In the genomic region with DNA sequence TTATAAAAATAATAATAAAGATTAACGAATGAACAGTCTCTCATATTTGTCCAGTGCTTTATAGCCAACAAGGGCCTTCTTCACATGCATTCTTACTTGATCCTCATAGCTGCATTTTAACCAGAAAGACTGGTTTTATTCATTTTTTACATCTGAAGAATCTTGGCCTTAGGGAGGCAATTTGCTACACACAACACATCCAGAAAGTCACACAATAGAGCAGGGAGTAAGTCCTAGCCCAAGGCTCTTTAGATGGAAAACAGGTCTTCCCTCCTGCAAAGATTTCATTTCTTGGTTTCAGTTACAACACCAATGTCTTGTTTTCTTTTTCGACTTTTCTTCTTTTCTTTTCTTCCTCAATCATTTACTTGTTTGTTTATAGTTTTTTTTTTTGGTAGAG, we compare ENCODE assay signal across 37 cellular contexts. TPM values are rescaled to one million over a fixed set of nuclear protein-coding genes. Genes with fewer than 3 reads are reported as not detected.
"Had no signal": no experiment of that assay in that cellular context is flagged by ENCODE, and none has a peak within 500 bp of the region (broad histone marks: within the 10 kb centered on the region; RNA-seq: fewer than 3 reads in every experiment).

No MANE protein-coding gene starts in this region.

- H3K4me1 ChIP-seq: ascending aorta, body of pancreas, breast epithelium had no signal

- ATAC-seq: activated CD4-positive, alpha-beta T cell treated with anti-CD3 and anti-CD28 coated beads for 36 hours; activated CD4-positive, CD25-positive, alpha-beta regulatory T cell treated with anti-CD3 and anti-CD28 coated beads, Interleukin-2, amount 50 U/mL, for 24 hours; activated CD8-positive, alpha-beta memory T cell treated with anti-CD3 and anti-CD28 coated beads, Interleukin-2, amount 10 ng/mL, durations not matched to agents 7 days and 5 days; activated CD8-positive, alpha-beta T cell treated with anti-CD3 and anti-CD28 coated beads, Interleukin-2, amount 10 ng/mL, durations not matched to agents 7 days and 5 days; activated naive CD8-positive, alpha-beta T cell treated with anti-CD3 and anti-CD28 coated beads, Interleukin-2, amount 50 U/mL, for 24 hours; body of pancreas; WTC11 had no signal

- H3K27ac Mint-ChIP-seq: activated CD4-positive, alpha-beta memory T cell treated with anti-CD3 and anti-CD28 coated beads, Interleukin-2, amount 10 ng/mL, durations not matched to agents 7 days and 5 days; activated CD4-positive, alpha-beta T cell treated with anti-CD3 and anti-CD28 coated beads for 36 hours; activated CD4-positive, alpha-beta T cell treated with anti-CD3 and anti-CD28 coated beads, Interleukin-2, amount 10 ng/mL, durations not matched to agents 7 days and 5 days; activated CD8-positive, alpha-beta memory T cell treated with anti-CD3 and anti-CD28 coated beads, Interleukin-2, amount 10 ng/mL, durations not matched to agents 7 days and 5 days; activated CD8-positive, alpha-beta T cell treated with anti-CD3 and anti-CD28 coated beads, Interleukin-2, amount 10 ng/mL, durations not matched to agents 7 days and 5 days; activated naive CD4-positive, alpha-beta T cell treated with anti-CD3 and anti-CD28 coated beads, Interleukin-2, amount 10 ng/mL, durations not matched to agents 7 days and 5 days; activated naive CD4-positive, alpha-beta T cell treated with anti-CD3 and anti-CD28 coated beads, Interleukin-2, amount 50 U/mL, for 24 hours; activated naive CD8-positive, alpha-beta T cell; activated naive CD8-positive, alpha-beta T cell treated with anti-CD3 and anti-CD28 coated beads, Interleukin-2, amount 10 ng/mL, durations not matched to agents 7 days and 5 days; activated naive CD8-positive, alpha-beta T cell treated with anti-CD3 and anti-CD28 coated beads, Interleukin-2, amount 50 U/mL, for 24 hours; activated T-cell treated with anti-CD3 and anti-CD28 coated beads, Interleukin-2, amount 50 U/mL, for 24 hours; activated T-helper 2 cell treated with anti-CD3 and anti-CD28 coated beads, Interferon-gamma antibody, Interleukin-2, Interleukin-4, amounts not matched to agents 10 μg/mL and 5 μg/mL and 100 μg/mL, durations not matched to agents 14 hours and 24 hours and 36 hours; T-helper 1 cell treated with Interleukin-12 subunit alpha and Interleukin-12 subunit beta and Interleukin-4 antibody, amounts not matched to agents 30 μg/mL and 1 μg/mL, for 36 hours; T-helper 2 cell treated with Interferon-gamma antibody and Interleukin-4, amounts not matched to agents 5 μg/mL and 100 μg/mL, for 36 hours; WTC11 had no signal

- H3K27me3 ChIP-seq: ascending aorta, body of pancreas, brain microvascular endothelial cell had no signal

- H3K4me1 Mint-ChIP-seq: activated CD4-positive, alpha-beta memory T cell treated with anti-CD3 and anti-CD28 coated beads, Interleukin-2, amount 10 ng/mL, durations not matched to agents 7 days and 5 days; activated CD4-positive, alpha-beta T cell treated with anti-CD3 and anti-CD28 coated beads for 36 hours; activated CD4-positive, alpha-beta T cell treated with anti-CD3 and anti-CD28 coated beads, Interleukin-2, amount 10 ng/mL, durations not matched to agents 7 days and 5 days; activated CD8-positive, alpha-beta memory T cell treated with anti-CD3 and anti-CD28 coated beads, Interleukin-2, amount 10 ng/mL, durations not matched to agents 7 days and 5 days; activated naive CD4-positive, alpha-beta T cell treated with anti-CD3 and anti-CD28 coated beads, Interleukin-2, amount 10 ng/mL, durations not matched to agents 7 days and 5 days; activated naive CD4-positive, alpha-beta T cell treated with anti-CD3 and anti-CD28 coated beads, Interleukin-2, amount 50 U/mL, for 24 hours; activated naive CD8-positive, alpha-beta T cell treated with anti-CD3 and anti-CD28 coated beads, Interleukin-2, amount 10 ng/mL, durations not matched to agents 7 days and 5 days; activated naive CD8-positive, alpha-beta T cell treated with anti-CD3 and anti-CD28 coated beads, Interleukin-2, amount 50 U/mL, for 24 hours; WTC11 had no signal

- H3K27me3 Mint-ChIP-seq: activated CD4-positive, alpha-beta memory T cell treated with anti-CD3 and anti-CD28 coated beads, Interleukin-2, amount 10 ng/mL, durations not matched to agents 7 days and 5 days; activated CD4-positive, alpha-beta T cell treated with anti-CD3 and anti-CD28 coated beads for 36 hours; activated CD4-positive, alpha-beta T cell treated with anti-CD3 and anti-CD28 coated beads, Interleukin-2, amount 10 ng/mL, durations not matched to agents 7 days and 5 days; activated CD8-positive, alpha-beta memory T cell treated with anti-CD3 and anti-CD28 coated beads, Interleukin-2, amount 10 ng/mL, durations not matched to agents 7 days and 5 days; activated naive CD4-positive, alpha-beta T cell treated with anti-CD3 and anti-CD28 coated beads, Interleukin-2, amount 10 ng/mL, durations not matched to agents 7 days and 5 days; activated naive CD4-positive, alpha-beta T cell treated with anti-CD3 and anti-CD28 coated beads, Interleukin-2, amount 50 U/mL, for 24 hours; activated naive CD8-positive, alpha-beta T cell; activated naive CD8-positive, alpha-beta T cell treated with anti-CD3 and anti-CD28 coated beads, Interleukin-2, amount 10 ng/mL, durations not matched to agents 7 days and 5 days; activated naive CD8-positive, alpha-beta T cell treated with anti-CD3 and anti-CD28 coated beads, Interleukin-2, amount 50 U/mL, for 24 hours had no signal

- H3K4me3 ChIP-seq: ascending aorta, body of pancreas, breast epithelium had no signal

- H3K9me3 Mint-ChIP-seq: activated CD4-positive, alpha-beta memory T cell treated with anti-CD3 and anti-CD28 coated beads, Interleukin-2, amount 10 ng/mL, durations not matched to agents 7 days and 5 days; activated CD4-positive, alpha-beta T cell treated with anti-CD3 and anti-CD28 coated beads, Interleukin-2, amount 10 ng/mL, durations not matched to agents 7 days and 5 days; activated naive CD4-positive, alpha-beta T cell treated with anti-CD3 and anti-CD28 coated beads, Interleukin-2, amount 10 ng/mL, durations not matched to agents 7 days and 5 days; activated naive CD4-positive, alpha-beta T cell treated with anti-CD3 and anti-CD28 coated beads, Interleukin-2, amount 50 U/mL, for 24 hours; activated naive CD8-positive, alpha-beta T cell treated with anti-CD3 and anti-CD28 coated beads, Interleukin-2, amount 10 ng/mL, durations not matched to agents 7 days and 5 days; activated naive CD8-positive, alpha-beta T cell treated with anti-CD3 and anti-CD28 coated beads, Interleukin-2, amount 50 U/mL, for 24 hours; activated T-cell treated with anti-CD3 and anti-CD28 coated beads, Interleukin-2, amount 50 U/mL, for 24 hours; activated T-helper 2 cell treated with anti-CD3 and anti-CD28 coated beads, Interferon-gamma antibody, Interleukin-2, Interleukin-4, amounts not matched to agents 10 μg/mL and 5 μg/mL and 100 μg/mL, durations not matched to agents 14 hours and 24 hours and 36 hours; T-helper 1 cell treated with Interleukin-12 subunit alpha and Interleukin-12 subunit beta and Interleukin-4 antibody, amounts not matched to agents 30 μg/mL and 1 μg/mL, for 36 hours; T-helper 2 cell treated with Interferon-gamma antibody and Interleukin-4, amounts not matched to agents 5 μg/mL and 100 μg/mL, for 36 hours; WTC11 had no signal

- H3K36me3 ChIP-seq: ascending aorta, brain microvascular endothelial cell, breast epithelium had no signal

- H3K27ac ChIP-seq: ascending aorta, body of pancreas, brain microvascular endothelial cell, breast epithelium, VCaP had no signal

- H3K9me3 ChIP-seq: ascending aorta, body of pancreas, breast epithelium had no signal

- H3K36me3 Mint-ChIP-seq: activated CD8-positive, alpha-beta memory T cell treated with anti-CD3 and anti-CD28 coated beads, Interleukin-2, amount 10 ng/mL, durations not matched to agents 7 days and 5 days; activated naive CD4-positive, alpha-beta T cell treated with anti-CD3 and anti-CD28 coated beads, Interleukin-2, amount 10 ng/mL, durations not matched to agents 7 days and 5 days; activated naive CD4-positive, alpha-beta T cell treated with anti-CD3 and anti-CD28 coated beads, Interleukin-2, amount 50 U/mL, for 24 hours; activated naive CD8-positive, alpha-beta T cell; activated naive CD8-positive, alpha-beta T cell treated with anti-CD3 and anti-CD28 coated beads, Interleukin-2, amount 10 ng/mL, durations not matched to agents 7 days and 5 days; WTC11 had no signal

- DNase-seq: activated CD4-positive, alpha-beta memory T cell treated with anti-CD3 and anti-CD28 coated beads, Interleukin-2, amount 10 ng/mL, durations not matched to agents 7 days and 5 days; activated CD4-positive, alpha-beta T cell treated with anti-CD3 and anti-CD28 coated beads for 1 hour; activated CD4-positive, alpha-beta T cell treated with anti-CD3 and anti-CD28 coated beads for 36 hours; activated CD4-positive, alpha-beta T cell treated with anti-CD3 and anti-CD28 coated beads for 48 hours; activated CD4-positive, alpha-beta T cell treated with anti-CD3 and anti-CD28 coated beads, Interleukin-2, amount 10 ng/mL, durations not matched to agents 7 days and 5 days; activated CD4-positive, alpha-beta T cell treated with anti-CD3 and anti-CD28 coated beads, Interleukin-2, amount 50 U/mL, for 48 hours; activated CD4-positive, CD25-positive, alpha-beta regulatory T cell; activated CD8-positive, alpha-beta memory T cell treated with anti-CD3 and anti-CD28 coated beads for 24 hours; activated CD8-positive, alpha-beta memory T cell treated with anti-CD3 and anti-CD28 coated beads, Interleukin-2, amount 10 ng/mL, durations not matched to agents 7 days and 5 days; activated CD8-positive, alpha-beta memory T cell treated with anti-CD3 and anti-CD28 coated beads, Interleukin-2, amount 50 U/mL, for 48 hours; activated CD8-positive, alpha-beta T cell treated with anti-CD3 and anti-CD28 coated beads, Interleukin-2, amount 10 ng/mL, durations not matched to agents 7 days and 5 days; activated effector memory CD4-positive, alpha-beta T cell treated with Interleukin-2 at 50 U/mL for 16 hours; activated gamma-delta T cell; activated naive CD4-positive, alpha-beta T cell treated with anti-CD3 and anti-CD28 coated beads, Interleukin-2, amount 10 ng/mL, durations not matched to agents 7 days and 5 days; activated naive CD4-positive, alpha-beta T cell treated with Interleukin-2 at 50 U/mL for 16 hours; activated naive CD8-positive, alpha-beta T cell treated with anti-CD3 and anti-CD28 coated beads, Interleukin-2, amount 10 ng/mL, durations not matched to agents 7 days and 5 days; activated naive CD8-positive, alpha-beta T cell treated with anti-CD3 and anti-CD28 coated beads, Interleukin-2, amount 50 U/mL, for 24 hours; activated T-cell treated with anti-CD3 and anti-CD28 coated beads, Interleukin-2, amount 50 U/mL, for 24 hours; activated T-cell treated with anti-CD3 and anti-CD28 coated beads, Interleukin-2, amount 50 U/mL, for 48 hours; amygdala; anterior cingulate cortex; body of pancreas; brain microvascular endothelial cell; central memory CD4-positive, alpha-beta T cell; T-helper 1 cell; T-helper 2 cell; T-helper 9 cell had no signal

- H3K4me3 Mint-ChIP-seq: activated CD4-positive, alpha-beta memory T cell treated with anti-CD3 and anti-CD28 coated beads, Interleukin-2, amount 10 ng/mL, durations not matched to agents 7 days and 5 days; activated CD4-positive, alpha-beta T cell treated with anti-CD3 and anti-CD28 coated beads for 36 hours; activated CD4-positive, alpha-beta T cell treated with anti-CD3 and anti-CD28 coated beads, Interleukin-2, amount 10 ng/mL, durations not matched to agents 7 days and 5 days; activated CD8-positive, alpha-beta memory T cell treated with anti-CD3 and anti-CD28 coated beads, Interleukin-2, amount 10 ng/mL, durations not matched to agents 7 days and 5 days; activated CD8-positive, alpha-beta T cell treated with anti-CD3 and anti-CD28 coated beads, Interleukin-2, amount 10 ng/mL, durations not matched to agents 7 days and 5 days; activated naive CD4-positive, alpha-beta T cell treated with anti-CD3 and anti-CD28 coated beads, Interleukin-2, amount 10 ng/mL, durations not matched to agents 7 days and 5 days; activated naive CD4-positive, alpha-beta T cell treated with anti-CD3 and anti-CD28 coated beads, Interleukin-2, amount 50 U/mL, for 24 hours; activated naive CD8-positive, alpha-beta T cell; activated naive CD8-positive, alpha-beta T cell treated with anti-CD3 and anti-CD28 coated beads, Interleukin-2, amount 10 ng/mL, durations not matched to agents 7 days and 5 days; activated naive CD8-positive, alpha-beta T cell treated with anti-CD3 and anti-CD28 coated beads, Interleukin-2, amount 50 U/mL, for 24 hours; activated T-cell treated with anti-CD3 and anti-CD28 coated beads, Interleukin-2, amount 50 U/mL, for 24 hours; T-helper 1 cell treated with Interleukin-12 subunit alpha and Interleukin-12 subunit beta and Interleukin-4 antibody, amounts not matched to agents 30 μg/mL and 1 μg/mL, for 36 hours; T-helper 2 cell treated with Interferon-gamma antibody and Interleukin-4, amounts not matched to agents 5 μg/mL and 100 μg/mL, for 36 hours; WTC11 had no signal

RNA-seq across cellular contexts. Expression of gene MCTS1, which starts 39.0 kb away (rescaled TPM):
- total RNA-seq: ascending aorta had no signal
